ENCODE assay signal across 21 cellular contexts in the genomic region with DNA sequence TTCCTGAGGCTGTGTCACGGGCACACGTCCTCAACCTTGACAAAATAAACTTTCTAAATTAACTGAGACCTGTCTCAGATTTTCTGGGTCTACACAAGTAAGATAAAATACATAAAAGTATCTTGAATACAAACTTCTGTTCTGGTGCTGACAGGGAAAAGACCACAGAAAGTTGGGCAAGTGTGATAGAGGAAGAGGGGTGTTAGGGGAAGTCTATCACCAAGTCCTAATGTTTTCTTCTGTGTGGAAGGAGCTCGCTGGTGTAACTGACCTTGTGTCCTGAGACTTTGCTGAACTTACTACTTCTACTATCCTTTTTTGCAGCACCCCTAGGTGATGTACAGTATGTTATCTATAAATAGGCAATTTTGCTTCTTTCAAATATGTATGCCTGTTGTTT.
"Had no signal": no experiment of that assay in that cellular context is flagged by ENCODE, and none has a peak within 500 bp of the region (broad histone marks: within the 10 kb centered on the region; RNA-seq: fewer than 3 reads in every experiment).

No MANE protein-coding gene starts in this region.

- H3K9me3 ChIP-seq: body of pancreas, esophagus squamous epithelium, left ventricle myocardium inferior, transverse colon had no signal

- H3K36me3 ChIP-seq: esophagus squamous epithelium, left ventricle myocardium inferior, transverse colon had no signal

- DNase-seq: activated CD4-positive, alpha-beta T cell treated with anti-CD3 and anti-CD28 coated beads, Interleukin-2, amount 10 ng/mL, durations not matched to agents 24 days and 14 days; activated CD8-positive, alpha-beta memory T cell treated with anti-CD3 and anti-CD28 coated beads, Interleukin-2, amount 50 U/mL, for 4 hours; activated naive CD4-positive, alpha-beta T cell treated with anti-CD3 and anti-CD28 coated beads for 36 hours; activated T-cell treated with anti-CD3 and anti-CD28 coated beads, Interleukin-2, amount 50 U/mL, for 4 hours; body of pancreas; dermis blood vessel endothelial cell; effector memory CD8-positive, alpha-beta T cell; esophagus squamous epithelium; immature natural killer cell; kidney glomerular epithelial cell; left ventricle myocardium inferior; mammary epithelial cell; midbrain; nephron progenitor cell; occipital lobe; posterior cingulate gyrus; stimulated activated CD4-positive, alpha-beta T cell treated with anti-CD3 and anti-CD28 coated beads, Interleukin-12 subunit alpha, Interleukin-12 subunit beta, amount 100 ng/mL, for 4 hours; stimulated activated CD4-positive, alpha-beta T cell treated with anti-CD3 and anti-CD28 coated beads, Interleukin-1b, Interleukin-23, amount 100 ng/mL, for 48 hours; stimulated activated CD8-positive, alpha-beta memory T cell treated with anti-CD3 and anti-CD28 coated beads, Interleukin-4, amount 100 ng/mL, for 48 hours; T-helper 9 cell; transverse colon had no signal

- H3K4me1 ChIP-seq: body of pancreas, left ventricle myocardium inferior had no signal

- H3K4me3 ChIP-seq: body of pancreas, esophagus squamous epithelium, left ventricle myocardium inferior, transverse colon had no signal

- H3K27me3 ChIP-seq: body of pancreas, transverse colon had no signal

- H3K27ac ChIP-seq: body of pancreas, esophagus squamous epithelium, left ventricle myocardium inferior had no signal
